Comparison of ENCODE assay signal across 8 cellular contexts in the genomic region with DNA sequence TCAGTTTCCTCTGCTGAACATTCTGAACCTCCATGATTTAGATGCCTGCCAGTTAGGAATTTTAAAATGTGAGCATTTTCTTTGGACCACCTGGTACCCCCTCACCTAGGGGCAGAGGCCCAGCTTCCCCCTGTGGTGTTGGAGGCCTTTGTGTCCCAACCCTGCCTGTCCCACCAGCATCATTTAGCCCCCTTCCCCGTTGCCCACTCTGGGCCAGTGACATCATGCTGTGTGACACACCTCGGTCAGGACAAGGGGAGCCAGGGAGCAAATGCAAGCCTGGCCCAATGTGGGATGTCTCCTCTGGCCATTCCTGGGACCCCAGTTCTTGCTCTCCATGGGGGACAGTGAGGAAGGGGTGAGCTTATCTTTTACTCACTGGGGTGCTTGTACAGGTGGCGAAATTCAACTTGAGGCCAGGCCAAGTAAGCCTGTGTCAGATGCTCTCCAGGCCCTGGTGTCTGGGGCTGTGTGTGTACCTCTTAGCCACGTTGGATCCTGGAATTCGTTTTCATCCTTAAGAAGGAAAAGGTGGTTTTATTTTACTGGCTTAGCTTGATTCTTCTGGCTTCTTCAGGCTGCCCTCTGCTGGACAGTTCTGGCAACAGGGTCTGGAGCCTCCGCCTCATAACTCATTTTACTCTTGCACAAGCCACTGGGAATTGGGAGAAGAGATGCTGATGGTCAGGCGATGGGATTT. TPM values are rescaled to one million over a fixed set of nuclear protein-coding genes. Genes with fewer than 3 reads are reported as not detected.
DNase-seq lines count a peak whose midpoint lies in the region; ATAC-seq, FAIRE-seq and TF ChIP-seq lines count a peak whose summit lies in the region.

No MANE protein-coding gene starts in this region.

- no peak overlapping the region for H3K4me3 ChIP-seq in hepatocyte

- H3K9me3 ChIP-seq in hepatocyte (ENCODE audit: low read depth) = no peaks in the 10 kb centered on the region

- peak; percentile 87 for FAIRE-seq in GM12892 (lab: Jason Lieb, UNC)

- no peaks in the 10 kb centered on the region for H3K36me3 ChIP-seq in hepatocyte (replicated peaks; ENCODE audit: insufficient read depth, low read depth)

- ATAC-seq in GM19351 (IDR thresholded peaks at IDR 0.05; ENCODE audit: unreplicated experiment) = no peak

- no peak overlapping the region for H3K27ac ChIP-seq in hepatocyte

- H2AFZ ChIP-seq in hepatocyte = no peak overlapping the region

- H3K27me3 ChIP-seq in hepatocyte = no peaks in the 10 kb centered on the region

- TF ChIP-seq POLR2A in GM12892 (IDR thresholded peaks at IDR 0.05; ENCODE audit: low read depth, low read length) = no peak

- 52% methylated on average over 7 of the region's 7 CpGs for WGBS in hepatocyte (ENCODE audit: low lambda C conversion rate, missing lambda C conversion rate)

- TF ChIP-seq CTCF in hepatocyte (IDR thresholded peaks at IDR 0.05; ENCODE audit: poor library complexity) = peak; percentile 92

- peaks cover 17% of the 10 kb centered on the region for H3K4me1 ChIP-seq in hepatocyte (ENCODE audit: insufficient read depth)

- H3K9me2 ChIP-seq in hepatocyte (replicated peaks; ENCODE audit: insufficient read depth) = no peaks in the 10 kb centered on the region

- no peaks in the 10 kb centered on the region for H3K79me2 ChIP-seq in hepatocyte

- no peak overlapping the region for H3K4me2 ChIP-seq in hepatocyte

- DNase-seq in AG20443 (ENCODE audit: low spot score) (peak; percentile 88), GM12892 (ENCODE audit: insufficient read length) (no peak), NCI-H446 (lab: John Stamatoyannopoulos, UW) (peak; percentile 35 to 69), anterior cingulate cortex (lab: John Stamatoyannopoulos, UW) (peak in 48 of 58 donors; percentile 9 to 78 (median 38)), hepatocyte (ENCODE audit: low spot score) (peak; percentile 84), smooth muscle cell of the brain vasculature (ENCODE audit: low read depth, low spot score) (peak; percentile 62), cerebellar nuclear complex (lab: John Stamatoyannopoulos, UW) (no peak)

- H4K20me1 ChIP-seq in hepatocyte (ENCODE audit: insufficient read depth, poor library complexity, severe bottlenecking) = no peaks in the 10 kb centered on the region

RNA-seq across cellular contexts. Expression of a gene that starts 49.7 kb away (rescaled TPM):
- polyA plus RNA-seq in GM12892 (2012; ENCODE audit: missing spikeins) = not detected
- total RNA-seq in hepatocyte = 15.5 and 20.3 TPM in 2 replicates
- 12.0 and 17.0 TPM in 2 replicates for polyA plus RNA-seq in hepatocyte

Comparison
In these comparisons a context has a peak if more than half of its experiments do, and no peak if none do; other contexts are left out.
1. DNase-seq: peak in AG20443 (single experiment), NCI-H446 (2 of 2), anterior cingulate cortex (48 of 58), hepatocyte (single experiment) and smooth muscle cell of the brain vasculature (single experiment); none in GM12892 (single experiment) and cerebellar nuclear complex (0 of 2).